Comparison of ENCODE assay signal across 18 cellular contexts in genomic region chr17:56936697-56937322, GRCh38. TPM values are rescaled to one million over a fixed set of nuclear protein-coding genes. Genes with fewer than 3 reads are reported as not detected.
DNase-seq lines count a peak whose midpoint lies in the region; ATAC-seq and TF ChIP-seq lines count a peak whose summit lies in the region.
"Had no signal": no experiment of that assay in that cellular context is flagged by ENCODE, and none has a peak within 500 bp of the region (broad histone marks: within the 10 kb centered on the region; RNA-seq: fewer than 3 reads in every experiment).

No MANE protein-coding gene starts in this region.

- H3K36me3 ChIP-seq in adipocyte (ENCODE audit: control insufficient read depth, insufficient read depth, low read length, severe bottlenecking) (peaks cover 49% of the 10 kb centered on the region), lower lobe of right lung (peaks cover 71% of the 10 kb centered on the region)
- H3K36me3 ChIP-seq in effector memory CD4-positive, alpha-beta T cell (ENCODE audit: control insufficient read depth, insufficient read depth, low read length) = peaks cover 26% of the 10 kb centered on the region

- peaks cover 53% of the 10 kb centered on the region for H3K36me3 Mint-ChIP-seq in activated naive CD8-positive, alpha-beta T cell treated with anti-CD3 and anti-CD28 coated beads, Interleukin-2, amount 50 U/mL, for 24 hours (ENCODE audit: low read depth)
- H3K36me3 Mint-ChIP-seq in activated naive CD8-positive, alpha-beta T cell treated with anti-CD3 and anti-CD28 coated beads for 36 hours = peaks cover 42% of the 10 kb centered on the region
- peaks cover 26% of the 10 kb centered on the region for H3K36me3 Mint-ChIP-seq in Calu3 (ENCODE audit: insufficient read depth, unreplicated experiment)

- DNase-seq in activated naive CD8-positive, alpha-beta T cell treated with anti-CD3 and anti-CD28 coated beads, Interleukin-2, amount 50 U/mL, for 24 hours = no peak
- DNase-seq in activated naive CD8-positive, alpha-beta T cell treated with anti-CD3 and anti-CD28 coated beads for 36 hours = no peak
- no peak for DNase-seq in Calu3
- peak; percentile 29 for DNase-seq in adipocyte (ENCODE audit: low read depth)
- peak; percentile 35 for DNase-seq in fibroblast of mammary gland (ENCODE audit: low read depth)
- DNase-seq in effector memory CD4-positive, alpha-beta T cell = no peak
- DNase-seq in lower lobe of right lung = no peak
- DNase-seq in NCI-H1105 treated with DMSO at 0.1 percent for 48 hours (lab: John Stamatoyannopoulos, UW) = no peak
- DNase-seq: COR-L47, DMS53, Karpas-422, NCI-H187 treated with DMSO at 0.1 percent for 48 hours, NCI-H2171, NCI-H774 had no signal

- no peak overlapping the region for H3K4me3 ChIP-seq in adipocyte (ENCODE audit: low read length)
- H3K4me3 ChIP-seq in fibroblast of mammary gland (ENCODE audit: control insufficient read depth, low read depth, low read length) = no peak overlapping the region
- H3K4me3 ChIP-seq in effector memory CD4-positive, alpha-beta T cell (ENCODE audit: insufficient read depth, low read depth, low read length, poor library complexity, severe bottlenecking) = no peak overlapping the region
- H3K4me3 ChIP-seq in lower lobe of right lung = no peak overlapping the region
- H3K4me3 ChIP-seq: A549, HAP-1, PC-9 had no signal

- H3K9me3 Mint-ChIP-seq in activated naive CD8-positive, alpha-beta T cell treated with anti-CD3 and anti-CD28 coated beads, Interleukin-2, amount 50 U/mL, for 24 hours = no peaks in the 10 kb centered on the region
- H3K9me3 Mint-ChIP-seq in activated naive CD8-positive, alpha-beta T cell treated with anti-CD3 and anti-CD28 coated beads for 36 hours = no peaks in the 10 kb centered on the region
- H3K9me3 Mint-ChIP-seq in Calu3 (ENCODE audit: low read depth, unreplicated experiment) = no peaks in the 10 kb centered on the region

- no peak overlapping the region for H3K4me3 Mint-ChIP-seq in activated naive CD8-positive, alpha-beta T cell treated with anti-CD3 and anti-CD28 coated beads, Interleukin-2, amount 50 U/mL, for 24 hours
- H3K4me3 Mint-ChIP-seq in activated naive CD8-positive, alpha-beta T cell treated with anti-CD3 and anti-CD28 coated beads for 36 hours = no peak overlapping the region
- no peak overlapping the region for H3K4me3 Mint-ChIP-seq in Calu3 (ENCODE audit: low read depth, unreplicated experiment)
- H3K4me3 Mint-ChIP-seq: CD14-positive monocyte had no signal

- H3K9ac ChIP-seq in adipocyte (ENCODE audit: low read length) = no peak overlapping the region

- H3K9me3 ChIP-seq in adipocyte (ENCODE audit: control insufficient read depth, low read length) (no peaks in the 10 kb centered on the region), lower lobe of right lung (no peaks in the 10 kb centered on the region)
- no peaks in the 10 kb centered on the region for H3K9me3 ChIP-seq in effector memory CD4-positive, alpha-beta T cell (ENCODE audit: control insufficient read depth, low read length)
- H3K9me3 ChIP-seq: A549, HAP-1 had no signal

- H3K4me1 ChIP-seq in adipocyte (ENCODE audit: control insufficient read depth, insufficient read depth, low read length) = peaks cover 5% of the 10 kb centered on the region
- no peaks in the 10 kb centered on the region for H3K4me1 ChIP-seq in effector memory CD4-positive, alpha-beta T cell (ENCODE audit: control insufficient read depth, insufficient read depth, low read length, poor library complexity, severe bottlenecking)
- no peaks in the 10 kb centered on the region for H3K4me1 ChIP-seq in lower lobe of right lung
- H3K4me1 ChIP-seq: A549, HAP-1 had no signal

- no TSS peak for BruUV-seq in Calu3 (replicated peaks; lab: Mats Ljungman, UMichigan)

- CTCF ChIA-PET in Calu3 (lab: Charles Lee) = no interaction called here

- peaks cover 28% of the 10 kb centered on the region for H3K4me1 Mint-ChIP-seq in activated naive CD8-positive, alpha-beta T cell treated with anti-CD3 and anti-CD28 coated beads, Interleukin-2, amount 50 U/mL, for 24 hours
- H3K4me1 Mint-ChIP-seq in activated naive CD8-positive, alpha-beta T cell treated with anti-CD3 and anti-CD28 coated beads for 36 hours = peaks cover 8% of the 10 kb centered on the region
- peaks cover 9% of the 10 kb centered on the region for H3K4me1 Mint-ChIP-seq in Calu3 (ENCODE audit: low read depth, unreplicated experiment)

- H3K27me3 Mint-ChIP-seq in activated naive CD8-positive, alpha-beta T cell treated with anti-CD3 and anti-CD28 coated beads, Interleukin-2, amount 50 U/mL, for 24 hours = no peaks in the 10 kb centered on the region
- no peaks in the 10 kb centered on the region for H3K27me3 Mint-ChIP-seq in activated naive CD8-positive, alpha-beta T cell treated with anti-CD3 and anti-CD28 coated beads for 36 hours
- no peaks in the 10 kb centered on the region for H3K27me3 Mint-ChIP-seq in Calu3 (ENCODE audit: unreplicated experiment)

- peak overlapping the region; percentile 68 for H3K27ac Mint-ChIP-seq in activated naive CD8-positive, alpha-beta T cell treated with anti-CD3 and anti-CD28 coated beads, Interleukin-2, amount 50 U/mL, for 24 hours
- no peak overlapping the region for H3K27ac Mint-ChIP-seq in activated naive CD8-positive, alpha-beta T cell treated with anti-CD3 and anti-CD28 coated beads for 36 hours
- H3K27ac Mint-ChIP-seq in Calu3 (ENCODE audit: unreplicated experiment) = peak overlapping the region; percentile 54
- H3K27ac Mint-ChIP-seq: CD14-positive monocyte had no signal

- no peak overlapping the region for H3K27ac ChIP-seq in effector memory CD4-positive, alpha-beta T cell (ENCODE audit: insufficient read depth, low read length, poor library complexity, severe bottlenecking)
- H3K27ac ChIP-seq in lower lobe of right lung = no peak overlapping the region
- H3K27ac ChIP-seq: A549 had no signal

- intact Hi-C loops in Calu3 (cut with micrococcal nuclease; ENCODE audit: unreplicated experiment) = no loop called here
- intact Hi-C loops in lower lobe of right lung (cut with DNase I) = no loop called here

- no peak for TF ChIP-seq CTCF in Calu3 (IDR thresholded peaks at IDR 0.05; ENCODE audit: unreplicated experiment)
- TF ChIP-seq CTCF in fibroblast of mammary gland (conservative IDR thresholded peaks at IDR 0.05; ENCODE audit: control insufficient read depth, insufficient read depth, low read depth, low read length) = no peak
- no peak for TF ChIP-seq CTCF in lower lobe of right lung (IDR thresholded peaks at IDR 0.05)

- no peak for ATAC-seq in activated naive CD8-positive, alpha-beta T cell treated with anti-CD3 and anti-CD28 coated beads, Interleukin-2, amount 50 U/mL, for 24 hours
- ATAC-seq in lower lobe of right lung = no peak
- ATAC-seq: A549 had no signal

- H3K27me3 ChIP-seq in adipocyte (replicated peaks; ENCODE audit: control insufficient read depth, insufficient read depth, low read length) (no peaks in the 10 kb centered on the region), lower lobe of right lung (ENCODE audit: low read depth) (no peaks in the 10 kb centered on the region)
- no peaks in the 10 kb centered on the region for H3K27me3 ChIP-seq in effector memory CD4-positive, alpha-beta T cell (replicated peaks; ENCODE audit: control insufficient read depth, insufficient read depth, low read length, poor library complexity, severe bottlenecking)

RNA-seq across cellular contexts. Expression of gene TRIM25, which starts 23.0 kb away (rescaled TPM):
- total RNA-seq in activated naive CD8-positive, alpha-beta T cell treated with anti-CD3 and anti-CD28 coated beads for 36 hours = 100 to 1,000 TPM; 109 to 115 TPM
- total RNA-seq in Calu3 (2022) = 107 and 144 TPM in 2 replicates
- total RNA-seq in lower lobe of right lung = 125 TPM

RNA-seq across cellular contexts. Expression of gene COIL, which starts 24.0 kb away (rescaled TPM):
- total RNA-seq in activated naive CD8-positive, alpha-beta T cell treated with anti-CD3 and anti-CD28 coated beads for 36 hours = 10 to 100 TPM; 21.6 to 22.4 TPM
- total RNA-seq in Calu3 (2022) = 13.4 and 13.5 TPM in 2 replicates
- 12.4 TPM for total RNA-seq in lower lobe of right lung

RNA-seq across cellular contexts. Expression of gene SCPEP1, which starts 41.1 kb away (rescaled TPM):
- total RNA-seq in activated naive CD8-positive, alpha-beta T cell treated with anti-CD3 and anti-CD28 coated beads for 36 hours = 10 to 100 TPM; 16.0 to 16.2 TPM
- 17.6 and 20.2 TPM in 2 replicates for total RNA-seq in Calu3 (2022)
- total RNA-seq in lower lobe of right lung = 210 TPM

Comparison
In these comparisons a context has a peak if more than half of its experiments do, and no peak if none do; other contexts are left out.
1. DNase-seq: peak in adipocyte (single experiment) and fibroblast of mammary gland (single experiment); none in activated naive CD8-positive, alpha-beta T cell treated with anti-CD3 and anti-CD28 coated beads, Interleukin-2, amount 50 U/mL, for 24 hours (single experiment), activated naive CD8-positive, alpha-beta T cell treated with anti-CD3 and anti-CD28 coated beads for 36 hours (single experiment), Calu3 (single experiment), effector memory CD4-positive, alpha-beta T cell (0 of 3), lower lobe of right lung (single experiment) and NCI-H1105 treated with DMSO at 0.1 percent for 48 hours (single experiment).